8 cellular contexts compared by ENCODE assay signal in the genomic region with DNA sequence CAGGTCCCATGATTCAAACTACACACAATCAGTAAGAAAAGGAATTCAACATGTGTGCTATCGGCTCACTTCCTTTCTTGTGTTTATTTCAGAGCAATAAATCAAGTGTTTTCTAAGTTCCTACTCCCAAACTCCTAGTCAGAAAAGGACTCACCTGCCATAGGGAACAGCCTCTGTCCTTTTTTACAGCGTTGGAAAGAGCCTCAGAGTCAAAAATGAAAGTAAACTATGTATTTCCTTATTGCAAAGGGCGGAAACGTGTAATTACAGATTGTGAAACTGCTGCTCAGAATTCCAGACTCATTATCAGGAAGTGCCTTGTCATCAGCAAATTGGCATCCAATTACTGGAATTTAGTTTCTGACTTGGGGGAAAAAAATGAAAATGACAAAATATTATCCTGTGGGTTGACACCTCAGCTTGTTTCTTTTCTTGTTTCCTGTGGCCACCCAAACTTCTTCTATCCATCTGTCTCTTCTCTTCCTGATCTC. TPM values are rescaled to one million over a fixed set of nuclear protein-coding genes. Genes with fewer than 3 reads are reported as not detected.
DNase-seq lines count a peak whose midpoint lies in the region; ATAC-seq and TF ChIP-seq lines count a peak whose summit lies in the region.

TSS of gene CASP4 (minus strand) at position 210 of the 491 bp plus-strand sequence. CDS start at position 161, 49 bp downstream.

- H3K4me3 ChIP-seq in AG04449 (ENCODE audit: low read depth, low read length) (peak within 1 kb of the TSS; percentile 51), skeletal muscle cell (ENCODE audit: low read depth, low read length) (peak within 1 kb of the TSS; percentile 56)

- DNase-seq in AG04449 (ENCODE audit: low read depth, low spot score) (peak; percentile 45), GM13977 (ENCODE audit: low spot score) (peak; percentile 10), NCI-H2029 treated with DMSO at 0.1 percent for 48 hours (lab: John Stamatoyannopoulos, UW) (peak; percentile 69), left cardiac atrium (no peak), skeletal muscle cell (ENCODE audit: low read depth) (peak; percentile 39)
- no peak for DNase-seq in activated naive CD8-positive, alpha-beta T cell treated with anti-CD3 and anti-CD28 coated beads for 36 hours
- no peak for DNase-seq in stimulated activated naive CD4-positive, alpha-beta T cell treated with Interleukin-2 at 50 U/mL for 16 hours (lab: John Stamatoyannopoulos, UW)

- peaks cover 25% of the 10 kb centered on the region for H3K9me3 Mint-ChIP-seq in activated naive CD8-positive, alpha-beta T cell treated with anti-CD3 and anti-CD28 coated beads for 36 hours

- H3K27ac Mint-ChIP-seq in activated naive CD8-positive, alpha-beta T cell treated with anti-CD3 and anti-CD28 coated beads for 36 hours, result peak within 1 kb of the TSS; percentile 95

- peak; percentile 84 for ATAC-seq in HG02884 (IDR thresholded peaks at IDR 0.05; ENCODE audit: unreplicated experiment)
- peak; percentile 88 to 92 for ATAC-seq in left cardiac atrium

- no peak for TF ChIP-seq CTCF in AG04449 (IDR thresholded peaks at IDR 0.05; ENCODE audit: insufficient read depth, low read length, missing control alignments)
- TF ChIP-seq CTCF in GM13977 (IDR thresholded peaks at IDR 0.05; ENCODE audit: extremely low read depth, insufficient read depth, missing control alignments), result no peak

- intact Hi-C loops in left cardiac atrium (cut with DNase I), result no loop called here

- peaks cover 39% of the 10 kb centered on the region for H3K36me3 Mint-ChIP-seq in activated naive CD8-positive, alpha-beta T cell treated with anti-CD3 and anti-CD28 coated beads for 36 hours

- H3K4me3 Mint-ChIP-seq in activated naive CD8-positive, alpha-beta T cell treated with anti-CD3 and anti-CD28 coated beads for 36 hours, result peak within 1 kb of the TSS; percentile 90

- POLR2A ChIA-PET in AG04449 (lab: Yijun Ruan, JAX), result no interaction called here

- peaks cover 34% of the 10 kb centered on the region for H3K4me1 Mint-ChIP-seq in activated naive CD8-positive, alpha-beta T cell treated with anti-CD3 and anti-CD28 coated beads for 36 hours

- in situ Hi-C loops in GM13977 (cut with MboI; ENCODE audit: low pct_unique_long_range_greater_than_20kb, low sequenced_read_pairs, unreplicated experiment), result no loop called here

- H3K27me3 Mint-ChIP-seq in activated naive CD8-positive, alpha-beta T cell treated with anti-CD3 and anti-CD28 coated beads for 36 hours, result no peaks in the 10 kb centered on the region

- CTCF ChIA-PET in AG04449 (lab: Yijun Ruan, JAX), result interaction anchor here (4.4 kb wide), 1 partner anchor 22 kb away, joined by 19 read pairs; no protein-coding TSS in a partner anchor

RNA-seq across cellular contexts. Expression of gene CASP4, which starts in this region (rescaled TPM):
- 10 to 100 TPM; 43.9 to 51.8 TPM for total RNA-seq in activated naive CD8-positive, alpha-beta T cell treated with anti-CD3 and anti-CD28 coated beads for 36 hours
- total RNA-seq in left cardiac atrium, result 10 to 100 TPM; 21.7 to 28.4 TPM

Comparison
In these comparisons a context has a peak if more than half of its experiments do, and no peak if none do; other contexts are left out.
1. DNase-seq: peak in AG04449 (single experiment), GM13977 (single experiment), NCI-H2029 treated with DMSO at 0.1 percent for 48 hours (single experiment) and skeletal muscle cell (single experiment); none in activated naive CD8-positive, alpha-beta T cell treated with anti-CD3 and anti-CD28 coated beads for 36 hours (single experiment), left cardiac atrium (single experiment) and stimulated activated naive CD4-positive, alpha-beta T cell treated with Interleukin-2 at 50 U/mL for 16 hours (single experiment).